ENCODE assay signal across 8 cellular contexts in the genomic region with DNA sequence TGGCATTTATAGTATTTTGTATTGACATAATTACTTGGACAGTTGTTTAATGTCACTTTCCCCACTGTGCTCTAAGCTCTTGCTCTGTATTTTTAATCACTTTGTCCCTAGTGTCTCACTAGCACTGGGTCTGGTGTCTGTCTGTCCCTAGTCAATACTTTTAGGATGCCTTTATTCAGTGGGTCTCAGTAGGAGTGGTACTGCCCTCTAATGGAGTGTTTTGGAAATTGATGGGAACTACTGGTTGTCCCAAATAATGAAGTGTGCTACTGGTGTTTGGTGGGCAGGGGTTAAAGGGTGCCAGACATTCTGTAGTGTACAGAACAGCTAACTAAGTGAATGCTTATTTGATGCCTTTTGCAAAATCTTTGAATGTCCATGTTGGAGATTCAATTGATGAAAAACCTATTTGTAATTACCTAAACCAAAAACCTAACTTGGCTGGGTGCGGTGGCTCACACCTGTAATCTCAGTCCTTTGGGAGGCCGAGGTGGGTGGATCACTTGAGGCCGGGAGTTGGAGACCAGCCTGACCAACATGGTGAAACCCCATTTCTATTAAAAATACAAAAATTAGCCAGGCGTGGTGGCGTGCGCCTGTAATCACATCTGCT. TPM values are rescaled to one million over a fixed set of nuclear protein-coding genes. Genes with fewer than 3 reads are reported as not detected.
DNase-seq lines count a peak whose midpoint lies in the region; ATAC-seq, FAIRE-seq and TF ChIP-seq lines count a peak whose summit lies in the region.

No MANE protein-coding gene starts in this region.

- TF ChIP-seq POLR2A in K562 (conservative IDR thresholded peaks at IDR 0.05) (no peak), vagina (IDR thresholded peaks at IDR 0.05) (no peak)

- H3K27ac Mint-ChIP-seq in immature natural killer cell = no peak overlapping the region

- no TSS peak for BruUV-seq in K562 (replicated peaks; lab: Mats Ljungman, UMichigan)

- H3K27ac ChIP-seq in C4-2B (no peak overlapping the region), K562 (ENCODE audit: extremely low read depth, low read depth, low read length) (no peak overlapping the region), kidney (ENCODE audit: low read depth in 2 of 2, low read length in 2 of 2) (no peak overlapping the region), vagina (no peak overlapping the region)

- 0% methylated on average over 6 of the region's 6 CpGs for WGBS in K562 (ENCODE audit: insufficient coverage, low coverage, missing lambda C conversion rate)

- ATAC-seq in GM18520 (IDR thresholded peaks at IDR 0.05; ENCODE audit: unreplicated experiment) (peak; percentile 70), HG02973 (IDR thresholded peaks at IDR 0.05; ENCODE audit: unreplicated experiment) (peak; percentile 78), K562 (peak; percentile 92)

- in situ Hi-C loops in K562 (cut with MboI) = no loop called here

- H3K4me3 ChIP-seq in K562 (no peak overlapping the region), kidney (ENCODE audit: low read length in 2 of 2) (no peak overlapping the region), vagina (no peak overlapping the region)

- peak in 1 of 2 experiments; percentile 26; a peak in 1 of 4 replicates for TF ChIP-seq RAD21 in K562 (CRISPR knock-in tag; conservative IDR thresholded peaks at IDR 0.05 in 1 of 2, IDR thresholded peaks at IDR 0.05 in 1 of 2)

- H3K36me3 Mint-ChIP-seq in immature natural killer cell = no peaks in the 10 kb centered on the region

- H3K4me3 Mint-ChIP-seq in immature natural killer cell = no peak overlapping the region

- H3K4me2 ChIP-seq in K562 (ENCODE audit: insufficient read depth, low read length) = no peak overlapping the region

- no peaks in the 10 kb centered on the region for H4K20me1 ChIP-seq in K562 (replicated peaks; ENCODE audit: control insufficient read depth, insufficient read depth, low read length)

- TF ChIP-seq EP300 in K562 (IDR thresholded peaks at IDR 0.05; ENCODE audit: low read length) = no peak

- H3K27me3 Mint-ChIP-seq in immature natural killer cell (ENCODE audit: low read depth in 3 of 3) = no peaks in the 10 kb centered on the region

- peak; percentile 3 to 54 for DNase-seq in NCI-H446 (lab: John Stamatoyannopoulos, UW)
- peak in 3 of 4 experiments; percentile 16 to 43 (median 37) for DNase-seq in K562 (ENCODE audit: extremely low read depth in 1 of 4, low spot score in 3 of 4)
- DNase-seq in kidney = no peak
- no peak for DNase-seq in vagina (ENCODE audit: extremely low spot score in 2 of 2)
- no peak for DNase-seq in immature natural killer cell

- peaks cover 0 to 15% (median 1%) of the 10 kb centered on the region in 6 donors for H3K9me3 Mint-ChIP-seq in immature natural killer cell

- H2AFZ ChIP-seq in K562 (ENCODE audit: low read depth, low read length) = no peak overlapping the region

- H3K4me1 Mint-ChIP-seq in immature natural killer cell = no peaks in the 10 kb centered on the region

- no peaks in the 10 kb centered on the region for H3K9me1 ChIP-seq in K562 (ENCODE audit: control insufficient read depth, insufficient read depth, low read length)

- POLR2A ChIA-PET in K562 (lab: Yijun Ruan, JAX) = no interaction called here

- intact Hi-C loops in K562 (cut with micrococcal nuclease) (loop anchor here (1.0 to 5.0 kb wide), 2 partner anchors 77 to 172 kb away; no protein-coding TSS in a partner anchor), kidney (cut with DNase I) (no loop called here), vagina (cut with DNase I) (loop anchor here (10.0 kb wide), 1 partner anchor 175 kb away; no protein-coding TSS in a partner anchor)

- CTCF ChIA-PET in K562 (lab: Yijun Ruan, JAX; ENCODE audit: low intra/inter-chr PET ratio) = interaction anchor here (0.9 to 1.1 kb wide), 2 partner anchors 77 to 174 kb away, joined by 3 read pairs; no protein-coding TSS in a partner anchor

- peak; percentile 87 for TF ChIP-seq CTCF in C4-2B (conservative IDR thresholded peaks at IDR 0.05)
- peak; percentile 34 to 69 (median 59); a peak in 4 of 6 replicates for TF ChIP-seq CTCF in K562 (IDR thresholded peaks at IDR 0.05 in 2 of 3, conservative IDR thresholded peaks at IDR 0.05 in 1 of 3; ENCODE audit: insufficient read depth in 2 of 3, low read depth in 1 of 3, low read length in 3 of 3)
- TF ChIP-seq CTCF in kidney (IDR thresholded peaks at IDR 0.05; ENCODE audit: borderline replicate concordance, extremely low read depth, insufficient read depth) = peak; percentile 60
- peak in 2 of 3 experiments; percentile 9 to 17 for TF ChIP-seq CTCF in vagina (IDR thresholded peaks at IDR 0.05)

- H3K27me3 ChIP-seq in K562 (ENCODE audit: control insufficient read depth in 2 of 2, insufficient read depth in 2 of 2, low read length in 2 of 2) (no peaks in the 10 kb centered on the region), vagina (no peaks in the 10 kb centered on the region)

- no peaks in the 10 kb centered on the region for H3K79me2 ChIP-seq in K562 (ENCODE audit: control insufficient read depth, insufficient read depth, low read length)

- H3K4me1 ChIP-seq in K562 (replicated peaks in 1 of 2; ENCODE audit: control insufficient read depth in 2 of 2, insufficient read depth in 2 of 2, low read length in 2 of 2) (no peaks in the 10 kb centered on the region), kidney (ENCODE audit: control insufficient read depth in 1 of 2, insufficient read depth in 1 of 2, low read depth in 1 of 2, low read length in 2 of 2) (peaks cover 0 to 7% of the 10 kb centered on the region in 2 donors), vagina (peaks cover 10% of the 10 kb centered on the region)

- FAIRE-seq in K562 (lab: Jason Lieb, UNC) (peak; percentile 85), kidney (lab: Jason Lieb, UNC) (no peak)

- H3K36me3 ChIP-seq in K562 (ENCODE audit: control insufficient read depth, insufficient read depth, low read length) (no peaks in the 10 kb centered on the region), kidney (ENCODE audit: control insufficient read depth in 1 of 2, insufficient read depth in 2 of 2, low read length in 2 of 2) (no peaks in the 10 kb centered on the region), vagina (no peaks in the 10 kb centered on the region)

- H3K9ac ChIP-seq in K562 (ENCODE audit: insufficient read depth in 1 of 2, low read depth in 2 of 2, low read length in 2 of 2) = no peak overlapping the region
- no peak overlapping the region for H3K9ac ChIP-seq in kidney (ENCODE audit: low read length in 2 of 2)

- no peaks in the 10 kb centered on the region for H3K9me3 ChIP-seq in K562 (replicated peaks; ENCODE audit: control insufficient read depth, insufficient read depth, low read depth, low read length)
- H3K9me3 ChIP-seq in kidney (ENCODE audit: control insufficient read depth in 1 of 2, low read length in 2 of 2) = no peaks in the 10 kb centered on the region
- no peaks in the 10 kb centered on the region for H3K9me3 ChIP-seq in vagina

TF ChIP-seq in K562, 482 proteins besides CTCF, POLR2A, EP300 and RAD21:
- peak; percentile 30; the same call in 1 of the 2 replicates for TF ChIP-seq SMC3 (conservative IDR thresholded peaks at IDR 0.05; ENCODE audit: insufficient read depth, low read depth, low read length)
- TF ChIP-seq U2AF1 (optimal IDR thresholded peaks at IDR 0.05; ENCODE audit: low read depth, low read length) = no peak
- TF ChIP-seq KDM1A (IDR thresholded peaks at IDR 0.05) = no peak

RNA-seq across cellular contexts. Expression of a gene that starts 33.3 kb away (rescaled TPM):
- total RNA-seq in K562 (2011; cell fraction: chromatin; rRNA removed; ENCODE audit: low replicate concordance) = 4.4 and 6.0 TPM in 2 replicates
- 0.33 and 1.7 TPM in 2 replicates for total RNA-seq in K562 (2011; cell fraction: nucleolus; rRNA removed)
- 3.2 and 3.4 TPM in 2 replicates for total RNA-seq in K562 (2011; cell fraction: nucleoplasm; rRNA removed)
- total RNA-seq in K562 (2014; rRNA removed) = 0.05 and 0.29 TPM in 2 replicates
- total RNA-seq in K562 (2014; rRNA removed; fragmentation: Illumina TruSeq; extraction: Trizol) = 0.58 and 0.99 TPM in 2 replicates
- 0.29 and 0.34 TPM in 2 replicates for total RNA-seq in K562 (2015; rRNA removed; fragmentation: Illumina TruSeq; extraction: Trizol)
- 0.18 and 0.44 TPM in 2 replicates for total RNA-seq in K562 (2021)
- 0.23 and 0.91 TPM in 2 replicates for polyA plus RNA-seq in K562 (2011; rRNA removed)
- polyA plus RNA-seq in K562 (2011; cell fraction: cytosol; rRNA removed) = 0.28 and 0.29 TPM in 2 replicates
- 0.48 and 0.51 TPM in 2 replicates for polyA plus RNA-seq in K562 (2011; cell fraction: nucleus; rRNA removed)
- 0.12 and 0.54 TPM in 2 replicates for polyA plus RNA-seq in K562 (2012)
- polyA plus RNA-seq in K562 (2014; fragmentation: Illumina TruSeq; extraction: Trizol) = 0.04 and 0.32 TPM in 2 replicates
- under 1 TPM; 0.03 to 0.08 TPM for polyA plus RNA-seq in K562 (2014; fragmentation: Nextera tagmentation; extraction: Ambion mirVana)
- polyA plus RNA-seq in K562 (2014; rRNA removed) = 0.09 and 0.16 TPM in 2 replicates
- polyA minus RNA-seq in K562 (2011; rRNA and poly(A)+ RNA removed) = 0.98 and 1.4 TPM in 2 replicates
- polyA minus RNA-seq in K562 (2011; cell fraction: cytosol; rRNA and poly(A)+ RNA removed) = 0.64 TPM in 1 of 2 replicates, not detected in the other
- polyA minus RNA-seq in K562 (2011; cell fraction: nucleus; rRNA and poly(A)+ RNA removed) = 1.1 and 1.7 TPM in 2 replicates
- 33.9 TPM for total RNA-seq in kidney
- polyA plus RNA-seq in kidney (ENCODE audit: insufficient read depth, low read depth, low replicate concordance) = 11.9 TPM
- 21.6 TPM for total RNA-seq in vagina
- polyA plus RNA-seq in immature natural killer cell = under 1 TPM in 1 of 3 donors, not detected in 2; 0.22 TPM

Comparison
In these comparisons a context has a peak if more than half of its experiments do, and no peak if none do; other contexts are left out.
1. CTCF ChIP-seq: peak in every context shown above with its lines; median percentile 87 in C4-2B; 60 in kidney; 59 in K562; 13 in vagina.
2. DNase-seq: peak in NCI-H446 (2 of 2) and K562 (3 of 4); none in kidney (single experiment), vagina (0 of 2) and immature natural killer cell (0 of 3).
3. Peak in every context shown above with its lines, with median percentiles within 50 percentile points of each other: ATAC-seq.